In genomic region chr2:59303272-59303671, GRCh38 we compare ENCODE assay signal across 27 cellular contexts.
"Had no signal": no experiment of that assay in that cellular context is flagged by ENCODE, and none has a peak within 500 bp of the region (broad histone marks: within the 10 kb centered on the region; RNA-seq: fewer than 3 reads in every experiment).

No MANE protein-coding gene starts in this region.

- H3K27ac ChIP-seq: stomach, suprapubic skin, testis, thoracic aorta, thyroid gland, tibial artery, tibial nerve, transverse colon, upper lobe of left lung, upper lobe of right lung, uterus, vagina had no signal

- H3K4me1 ChIP-seq: stomach, suprapubic skin, testis, thyroid gland, tibial artery, upper lobe of left lung, upper lobe of right lung, uterus, vagina had no signal

- H3K9me3 ChIP-seq: stomach, suprapubic skin, testis, thoracic aorta, thyroid gland, tibial artery, tibial nerve, transverse colon, upper lobe of left lung, upper lobe of right lung, uterus, vagina had no signal

- FAIRE-seq: urothelium cell line had no signal

- H3K36me3 ChIP-seq: stomach, suprapubic skin, thoracic aorta, thyroid gland, tibial artery, tibial nerve, transverse colon, upper lobe of left lung, upper lobe of right lung, uterus, vagina had no signal

- DNase-seq: stimulated activated CD4-positive, alpha-beta T cell treated with anti-CD3 and anti-CD28 coated beads, Interleukin-2, amount 100 ng/mL, for 48 hours; stimulated activated CD4-positive, alpha-beta T cell treated with anti-CD3 and anti-CD28 coated beads, Interleukin-4, amount 100 ng/mL, for 1 hour; stimulated activated CD4-positive, alpha-beta T cell treated with anti-CD3 and anti-CD28 coated beads, Interleukin-4, amount 100 ng/mL, for 24 hours; stimulated activated CD4-positive, alpha-beta T cell treated with anti-CD3 and anti-CD28 coated beads, Interleukin-4, amount 100 ng/mL, for 4 hours; stimulated activated CD8-positive, alpha-beta memory T cell treated with anti-CD3 and anti-CD28 coated beads, Interleukin-4, amount 100 ng/mL, for 48 hours; stimulated activated naive B cell treated with anti-CD40 and anti-IgM and Interleukin-4, amounts not matched to agents 10 μg/mL and 1 μg/mL and 100 μg/mL, for 72 hours; stimulated activated naive CD4-positive, alpha-beta T cell; stimulated activated naive CD4-positive, alpha-beta T cell treated with Interleukin-2 at 50 U/mL for 16 hours; stimulated activated naive CD8-positive, alpha-beta T cell treated with anti-CD3 and anti-CD28 coated beads, Interleukin-15, amount 100 ng/mL, for 72 hours; stimulated activated naive CD8-positive, alpha-beta T cell treated with anti-CD3 and anti-CD28 coated beads, Interleukin-15, Interleukin-2, amounts not matched to agents 100 U/mL and 50 U/mL, for 24 hours; stomach; substantia nigra; testis; thyroid gland; tibial artery; transverse colon; trophoblast cell; upper lobe of left lung; upper lobe of right lung; uterus had no signal

- H3K27me3 ChIP-seq: stomach, suprapubic skin, testis, thyroid gland, tibial artery, upper lobe of left lung, upper lobe of right lung, uterus, vagina had no signal

- ATAC-seq: stimulated activated effector memory CD8-positive, alpha-beta T cell treated with anti-CD3 and anti-CD28 coated beads, Interleukin-12 subunit alpha, Interleukin-12 subunit beta, amount 100 ng/mL, for 72 hours; stimulated activated memory B cell treated with anti-CD40 and anti-IgM and Interleukin-4, amounts not matched to agents 10 μg/mL and 1 μg/mL and 100 μg/mL, for 72 hours; stimulated activated naive B cell treated with anti-CD40 and anti-IgM and Interleukin-4, amounts not matched to agents 10 μg/mL and 1 μg/mL and 100 μg/mL, for 72 hours; stimulated activated naive CD8-positive, alpha-beta T cell treated with anti-CD3 and anti-CD28 coated beads, Interleukin-15, amount 100 ng/mL, for 72 hours; stimulated activated naive CD8-positive, alpha-beta T cell treated with anti-CD3 and anti-CD28 coated beads, Interleukin-15, Interleukin-2, amounts not matched to agents 100 U/mL and 50 U/mL, for 24 hours; upper lobe of right lung had no signal

- H3K4me3 ChIP-seq: stomach, suprapubic skin, testis, thoracic aorta, thyroid gland, tibial artery, tibial nerve, transverse colon, upper lobe of left lung, upper lobe of right lung, uterus, vagina had no signal
